In the genomic region with DNA sequence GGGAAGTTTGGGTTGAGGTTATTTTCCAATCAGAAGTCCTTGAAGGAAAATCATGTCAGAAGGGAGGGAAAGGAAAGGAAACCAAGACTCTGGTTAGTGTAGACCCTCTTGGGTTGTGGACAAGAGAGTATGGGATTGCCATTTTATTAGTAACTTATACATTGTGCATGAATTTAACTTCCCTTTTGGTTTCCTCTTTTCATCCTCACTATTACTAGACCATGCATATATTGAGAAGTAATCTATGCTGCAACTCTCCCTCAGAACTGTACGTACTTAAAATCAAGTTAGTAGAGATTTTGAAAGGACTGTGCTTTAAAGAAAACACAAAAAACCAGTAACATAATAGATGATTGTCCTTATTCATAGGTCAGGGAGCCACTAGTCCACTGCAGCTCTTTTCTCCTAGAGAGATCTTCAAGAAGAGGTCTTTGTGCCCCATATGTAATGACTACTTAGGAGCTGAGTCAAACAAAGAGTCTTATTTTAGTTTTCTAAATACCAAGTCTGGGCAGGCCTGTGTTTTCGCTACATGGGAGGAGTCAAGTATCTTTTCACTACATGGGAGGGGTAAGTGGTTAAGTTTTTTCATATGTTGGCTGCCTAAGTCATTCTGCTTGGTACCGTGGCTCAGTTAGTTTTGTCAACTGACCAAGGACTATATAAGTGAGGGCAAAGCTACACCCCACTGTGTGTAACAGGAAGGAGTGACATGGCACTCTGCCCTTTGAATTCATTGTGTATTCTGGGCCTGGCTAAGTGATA, we compare ENCODE assay signal across 8 cellular contexts. TPM values are rescaled to one million over a fixed set of nuclear protein-coding genes. Genes with fewer than 3 reads are reported as not detected.
A peak's percentile ranks its signal among the peaks of the same experiment; 100 is the strongest.
DNase-seq lines count a peak whose midpoint lies in the region; ATAC-seq, FAIRE-seq and TF ChIP-seq lines count a peak whose summit lies in the region.

No MANE protein-coding gene starts in this region.

- SMC1A ChIA-PET in GM12878 (lab: Charles Lee; ENCODE audit: uncharacterized antibody, unreplicated experiment), result interaction anchor here (0.8 to 2.4 kb wide), 12 partner anchors 8 to 90 kb away, joined by 3 to 21 read pairs (median 5); partner anchors contain the start of gene FAM117B

- H3K4me2 ChIP-seq in GM12878 (ENCODE audit: control insufficient read depth, insufficient read depth) (peak overlapping the region; percentile 56), smooth muscle cell (no peak overlapping the region)

- no peak for TF ChIP-seq POLR2A in GM12878 (IDR thresholded peaks at IDR 0.05; ENCODE audit: low read depth, low read length)

- no peak; a peak in 1 of 4 replicates for TF ChIP-seq EP300 in GM12878 (IDR thresholded peaks at IDR 0.05; ENCODE audit: borderline replicate concordance in 1 of 2, control insufficient read depth in 1 of 2, low read depth in 2 of 2, low read length in 2 of 2)

- TF ChIP-seq RAD21 in GM12878 (IDR thresholded peaks at IDR 0.05; ENCODE audit: insufficient read depth, low read depth, low read length), result no peak

- peak; percentile 24 for DNase-seq in GM19238 (ENCODE audit: insufficient read length, low spot score)
- peak; percentile 90 for DNase-seq in GM12878 (ENCODE audit: low read depth, low spot score)
- no peak for DNase-seq in effector CD4-positive, alpha-beta T cell
- DNase-seq in smooth muscle cell (lab: John Stamatoyannopoulos, UW; ENCODE audit: unreplicated experiment), result no peak
- no peak for DNase-seq in naive thymus-derived CD8-positive, alpha-beta T cell
- DNase-seq in effector memory CD8-positive, alpha-beta T cell, result no peak

- H3K27ac Mint-ChIP-seq in naive thymus-derived CD8-positive, alpha-beta T cell, result peak overlapping the region in 1 of 10 donors; percentile 7
- H3K27ac Mint-ChIP-seq in effector memory CD8-positive, alpha-beta T cell, result peak overlapping the region in 1 of 2 donors; percentile 7

- no peaks in the 10 kb centered on the region for H3K79me2 ChIP-seq in GM12878 (ENCODE audit: control insufficient read depth, insufficient read depth, low read length)
- H3K79me2 ChIP-seq in smooth muscle cell (ENCODE audit: low read depth), result no peaks in the 10 kb centered on the region

- H2AFZ ChIP-seq in GM12878 (ENCODE audit: control insufficient read depth, low read depth, low read length) (peak overlapping the region; percentile 86), smooth muscle cell (ENCODE audit: low read depth) (no peak overlapping the region)

- peaks cover 0 to 27% (median 5%) of the 10 kb centered on the region in 4 donors for H3K4me1 Mint-ChIP-seq in naive thymus-derived CD8-positive, alpha-beta T cell
- no peaks in the 10 kb centered on the region for H3K4me1 Mint-ChIP-seq in effector memory CD8-positive, alpha-beta T cell (ENCODE audit: low read depth in 2 of 2)

- H3K27me3 ChIP-seq in GM12878 (replicated peaks in 1 of 2; ENCODE audit: control insufficient read depth in 2 of 2, insufficient read depth in 2 of 2, low read length in 1 of 2) (no peaks in the 10 kb centered on the region), smooth muscle cell (ENCODE audit: low read depth) (no peaks in the 10 kb centered on the region)

- H3K36me3 Mint-ChIP-seq in naive thymus-derived CD8-positive, alpha-beta T cell, result peaks cover 0 to 2% (median 0%) of the 10 kb centered on the region in 3 donors
- H3K36me3 Mint-ChIP-seq in effector memory CD8-positive, alpha-beta T cell (ENCODE audit: insufficient read depth), result no peaks in the 10 kb centered on the region

- TF ChIP-seq CTCF in 22Rv1 (IDR thresholded peaks at IDR 0.05) (no peak), GM12878 (IDR thresholded peaks at IDR 0.05 in 2 of 3, conservative IDR thresholded peaks at IDR 0.05 in 1 of 3; ENCODE audit: control insufficient read depth in 2 of 3, extremely low read depth in 1 of 3, insufficient read depth in 1 of 3, low read depth in 3 of 3, low read length in 3 of 3) (no peak), smooth muscle cell (IDR thresholded peaks at IDR 0.05; ENCODE audit: borderline replicate concordance, insufficient read depth, poor library complexity, severe bottlenecking) (no peak)

- peaks cover 34% of the 10 kb centered on the region for H3K4me1 ChIP-seq in GM12878 (ENCODE audit: control insufficient read depth, insufficient read depth, low read length)
- no peaks in the 10 kb centered on the region for H3K4me1 ChIP-seq in smooth muscle cell (ENCODE audit: low read depth)

- 0 out of 2 replicates have a peak overlapping the region, but pooled peaks have one; percentile 15 for H3K9ac ChIP-seq in GM12878 (ENCODE audit: control insufficient read depth, insufficient read depth, low read length)
- H3K9ac ChIP-seq in smooth muscle cell (ENCODE audit: low read depth), result no peak overlapping the region

- H4K20me1 ChIP-seq in GM12878 (ENCODE audit: control insufficient read depth, insufficient read depth), result no peaks in the 10 kb centered on the region
- H4K20me1 ChIP-seq in smooth muscle cell (ENCODE audit: low read depth), result no peaks in the 10 kb centered on the region

- RAD21 ChIA-PET in GM12878 (lab: Charles Lee; ENCODE audit: unreplicated experiment), result interaction anchor here (1.1 to 1.8 kb wide), 5 partner anchors 11 to 61 kb away, joined by 3 to 16 read pairs (median 4); partner anchors contain the start of gene FAM117B

- CTCF ChIA-PET in GM12878 (lab: Yijun Ruan, JAX), result interaction anchor here (1.3 to 2.6 kb wide), 5 partner anchors 11 to 91 kb away, joined by 4 to 21 read pairs (median 6); partner anchors contain the start of gene FAM117B

- no peaks in the 10 kb centered on the region for H3F3A ChIP-seq in smooth muscle cell (ENCODE audit: low read depth)

- no peak overlapping the region for H3K4me3 ChIP-seq in GM12878
- no peak overlapping the region for H3K4me3 ChIP-seq in smooth muscle cell

- H3K9me3 ChIP-seq in GM12878 (replicated peaks; ENCODE audit: control insufficient read depth, insufficient read depth, low read length) (no peaks in the 10 kb centered on the region; the same call in 2 of the 3 replicates), smooth muscle cell (replicated peaks; ENCODE audit: low read depth) (no peaks in the 10 kb centered on the region)

- BruUV-seq in GM12878 (replicated peaks; lab: Mats Ljungman, UMichigan), result no TSS peak

- ATAC-seq in HG03108 (IDR thresholded peaks at IDR 0.05; ENCODE audit: unreplicated experiment) (peak; percentile 88), GM12878 (peak; percentile 91)
- no peak for ATAC-seq in naive thymus-derived CD8-positive, alpha-beta T cell
- no peak for ATAC-seq in effector memory CD8-positive, alpha-beta T cell (replicated peaks)

- H3K4me3 Mint-ChIP-seq in naive thymus-derived CD8-positive, alpha-beta T cell, result no peak overlapping the region
- H3K4me3 Mint-ChIP-seq in effector memory CD8-positive, alpha-beta T cell, result no peak overlapping the region

- WGBS in GM12878 (ENCODE audit: insufficient coverage, insufficient replicate concordance, low lambda C conversion rate, missing lambda C conversion rate), result 0% methylated on average over 3 of the region's 3 CpGs
- WGBS in smooth muscle cell (ENCODE audit: low lambda C conversion rate), result 75% methylated on average over 3 of the region's 3 CpGs

- H3K36me3 ChIP-seq in GM12878 (ENCODE audit: control insufficient read depth in 2 of 2, insufficient read depth in 2 of 2, low read length in 1 of 2), result no peaks in the 10 kb centered on the region
- no peaks in the 10 kb centered on the region for H3K36me3 ChIP-seq in smooth muscle cell (ENCODE audit: low read depth)

- peak overlapping the region; percentile 48; the same call in 1 of the 2 replicates for H3K27ac ChIP-seq in 22Rv1
- H3K27ac ChIP-seq in GM12878 (ENCODE audit: control insufficient read depth, insufficient read depth), result peak overlapping the region; percentile 64
- H3K27ac ChIP-seq in smooth muscle cell (ENCODE audit: low read depth), result no peak overlapping the region

- in situ Hi-C loops in GM12878 (cut with MboI), result no loop called here

- POLR2A ChIA-PET in GM12878 (lab: Charles Lee), result interaction anchor here (1.2 to 3.2 kb wide), 3 partner anchors 19 to 26 kb away, joined by 3 to 18 read pairs (median 5); partner anchors contain the start of gene FAM117B
- POLR2A ChIA-PET in naive thymus-derived CD8-positive, alpha-beta T cell (lab: Charles Lee), result no interaction called here

- H3K27me3 Mint-ChIP-seq in naive thymus-derived CD8-positive, alpha-beta T cell, result no peaks in the 10 kb centered on the region
- no peaks in the 10 kb centered on the region for H3K27me3 Mint-ChIP-seq in effector memory CD8-positive, alpha-beta T cell

- FAIRE-seq in GM12878 (lab: Jason Lieb, UNC), result peak; percentile 93

- no peaks in the 10 kb centered on the region for H3K9me3 Mint-ChIP-seq in naive thymus-derived CD8-positive, alpha-beta T cell
- H3K9me3 Mint-ChIP-seq in effector memory CD8-positive, alpha-beta T cell, result no peaks in the 10 kb centered on the region

- intact Hi-C loops in GM12878 (cut with micrococcal nuclease; ENCODE audit: unreplicated experiment), result loop anchor here (2.0 kb wide), 1 partner anchor 25 kb away; the partner anchor contains the start of gene FAM117B

TF ChIP-seq in GM12878, 131 proteins besides CTCF, POLR2A, EP300 and RAD21 (continues in another document):
- TF ChIP-seq IRF4 (IDR thresholded peaks at IDR 0.05; ENCODE audit: low read depth, low read length) (peak; percentile 84), DPF2 (IDR thresholded peaks at IDR 0.05) (peak; percentile 78), CHD4 (IDR thresholded peaks at IDR 0.05) (no peak), STAT1 (conservative IDR thresholded peaks at IDR 0.05) (no peak), SREBF2 (IDR thresholded peaks at IDR 0.05; ENCODE audit: low read length) (no peak)

RNA-seq across cellular contexts. Expression of gene FAM117B, which starts 25.2 kb away (rescaled TPM):
- total RNA-seq in GM12878 (2013; cell fraction: nucleolus; rRNA removed), result 15.7 and 17.3 TPM in 2 replicates
- total RNA-seq in GM12878 (2014; rRNA removed) (3.4 and 3.9 TPM in 2 replicates), GM12878 (2014; rRNA removed; fragmentation: Illumina TruSeq; extraction: Trizol) (3.4 and 3.7 TPM in 2 replicates), GM12878 (2021) (6.7 and 7.6 TPM in 2 replicates), smooth muscle cell (11.1 and 12.3 TPM in 2 replicates)
- 0.97 TPM for polyA plus RNA-seq in GM12878 (2011; ENCODE audit: low read depth)
- polyA plus RNA-seq in GM12878 (2011; rRNA removed) (4.0 and 4.4 TPM in 2 replicates), GM12878 (2014; fragmentation: Illumina TruSeq; extraction: Trizol) (5.9 and 7.1 TPM in 2 replicates), GM12878 (2014; fragmentation: Nextera tagmentation; extraction: Ambion mirVana) (1 to 10 TPM; 1.6 to 4.1 TPM), GM12878 (2014; rRNA removed) (3.4 and 4.0 TPM in 2 replicates), GM12878 (2016; fragmentation: Nextera tagmentation; extraction: Ambion mirVana) (1 to 10 TPM; 4.4 to 4.7 TPM), smooth muscle cell (5.4 and 8.0 TPM in 2 replicates)
- polyA plus RNA-seq in GM12878 (2011; cell fraction: cytosol; rRNA removed), result 1.8 and 3.1 TPM in 2 replicates
- 1.8 and 2.1 TPM in 2 replicates for polyA plus RNA-seq in GM12878 (2011; cell fraction: nucleus; rRNA removed)
- 2.2 and 2.8 TPM in 2 replicates for polyA plus RNA-seq in GM12878 (2012)
- polyA minus RNA-seq in GM12878 (2011; rRNA and poly(A)+ RNA removed), result 5.4 and 5.8 TPM in 2 replicates
- 3.0 and 3.5 TPM in 2 replicates for polyA minus RNA-seq in GM12878 (2011; cell fraction: cytosol; rRNA and poly(A)+ RNA removed)
- polyA minus RNA-seq in GM12878 (2011; cell fraction: nucleus; rRNA and poly(A)+ RNA removed), result 2.1 and 6.9 TPM in 2 replicates
- 10 to 100 TPM; 55.6 to 57.2 TPM for total RNA-seq in naive thymus-derived CD8-positive, alpha-beta T cell
- 10 to 100 TPM; 11.0 to 24.4 (median 16.0) TPM for polyA plus RNA-seq in naive thymus-derived CD8-positive, alpha-beta T cell

Comparison
In these comparisons a context has a peak if more than half of its experiments do, and no peak if none do; other contexts are left out.
1. DNase-seq: peak in GM19238 (single experiment) and GM12878 (single experiment); none in effector CD4-positive, alpha-beta T cell (single experiment), smooth muscle cell (single experiment), naive thymus-derived CD8-positive, alpha-beta T cell (0 of 10) and effector memory CD8-positive, alpha-beta T cell (0 of 3).
2. ATAC-seq: peak in HG03108 (single experiment) and GM12878 (single experiment); none in naive thymus-derived CD8-positive, alpha-beta T cell (0 of 2) and effector memory CD8-positive, alpha-beta T cell (single experiment).